ENCODE assay signal across 8 cellular contexts in genomic region chr15:70258369-70259029, GRCh38.
A peak's percentile ranks its signal among the peaks of the same experiment; 100 is the strongest.
DNase-seq lines count a peak whose midpoint lies in the region; ATAC-seq and TF ChIP-seq lines count a peak whose summit lies in the region.

No MANE protein-coding gene starts in this region.

- H3K36me3 ChIP-seq in BLaER1 = no peaks in the 10 kb centered on the region
- no peaks in the 10 kb centered on the region for H3K36me3 ChIP-seq in mesendoderm (ENCODE audit: control insufficient read depth, insufficient read depth, low read length)

- H3K56ac ChIP-seq in mesendoderm (ENCODE audit: low read length) = no peak overlapping the region

- peak overlapping the region; percentile 88 for H3K27ac Mint-ChIP-seq in activated CD4-positive, alpha-beta T cell treated with anti-CD3 and anti-CD28 coated beads, Interleukin-2, amount 10 ng/mL, durations not matched to agents 7 days and 5 days
- no peak overlapping the region for H3K27ac Mint-ChIP-seq in glutamatergic neuron (ENCODE audit: unreplicated experiment)

- H3K18ac ChIP-seq in mesendoderm (ENCODE audit: low read length) = no peak overlapping the region

- H3K27me3 ChIP-seq in BLaER1 (no peaks in the 10 kb centered on the region; the same call in 1 of the 2 replicates), mesendoderm (ENCODE audit: insufficient read depth, low read length, poor library complexity) (no peaks in the 10 kb centered on the region)

- peak; percentile 50 for ATAC-seq in HG02981 (IDR thresholded peaks at IDR 0.05; ENCODE audit: unreplicated experiment)

- peak overlapping the region; percentile 35; the same call in 1 of the 2 replicates for H3K9ac ChIP-seq in BLaER1
- no peak overlapping the region for H3K9ac ChIP-seq in mesendoderm (ENCODE audit: low read length)

- peak overlapping the region; percentile 50; the same call in 1 of the 2 replicates for H3K27ac ChIP-seq in BLaER1
- H3K27ac ChIP-seq in mesendoderm (ENCODE audit: low read depth, low read length) = no peak overlapping the region

- peak overlapping the region; percentile 35 for H3K4me3 Mint-ChIP-seq in activated CD4-positive, alpha-beta T cell treated with anti-CD3 and anti-CD28 coated beads, Interleukin-2, amount 10 ng/mL, durations not matched to agents 7 days and 5 days
- no peak overlapping the region for H3K4me3 Mint-ChIP-seq in glutamatergic neuron (ENCODE audit: unreplicated experiment)

- H3K4me1 ChIP-seq in BLaER1 = peaks cover 37% of the 10 kb centered on the region
- peaks cover 2% of the 10 kb centered on the region for H3K4me1 ChIP-seq in mesendoderm (ENCODE audit: control insufficient read depth, low read depth, low read length)

- H3K4me2 ChIP-seq in BLaER1 (peak overlapping the region; percentile 90), mesendoderm (ENCODE audit: low read length) (no peak overlapping the region)

- CTCF ChIA-PET in activated CD4-positive, alpha-beta T cell treated with anti-CD3 and anti-CD28 coated beads, Interleukin-2, amount 10 ng/mL, durations not matched to agents 7 days and 5 days (lab: Charles Lee) = interaction anchor here (1.1 to 1.7 kb wide), 5 partner anchors 12 to 208 kb away, joined by 3 to 5 read pairs (median 4); no protein-coding TSS in a partner anchor

- H2AK5ac ChIP-seq in mesendoderm (ENCODE audit: low read length) = no peak overlapping the region

- H3K4me3 ChIP-seq in BLaER1 (no peak overlapping the region), fibroblast of mammary gland (ENCODE audit: control insufficient read depth, low read depth, low read length) (no peak overlapping the region), mesendoderm (ENCODE audit: low read length) (no peak overlapping the region)

- peaks cover 3% of the 10 kb centered on the region; the same call in 1 of the 2 replicates for H4K20me1 ChIP-seq in BLaER1

- H3K23ac ChIP-seq in mesendoderm (ENCODE audit: low read length) = no peak overlapping the region

- H2BK15ac ChIP-seq in mesendoderm (replicated peaks; ENCODE audit: low read depth) = no peak overlapping the region

- no CpG with 5 or more reads among the region's 17 CpGs for WGBS in mesendoderm (ENCODE audit: extremely low coverage, insufficient coverage, low lambda C conversion rate)

- no peak overlapping the region for H2BK120ac ChIP-seq in mesendoderm (ENCODE audit: low read depth, low read length)

- H4K5ac ChIP-seq in mesendoderm (ENCODE audit: low read length) = no peak overlapping the region

- H3K36me3 Mint-ChIP-seq in activated CD4-positive, alpha-beta T cell treated with anti-CD3 and anti-CD28 coated beads, Interleukin-2, amount 10 ng/mL, durations not matched to agents 7 days and 5 days (ENCODE audit: low read depth) = no peaks in the 10 kb centered on the region
- peaks cover 7% of the 10 kb centered on the region for H3K36me3 Mint-ChIP-seq in glutamatergic neuron (ENCODE audit: unreplicated experiment)

- no peak overlapping the region for H4K8ac ChIP-seq in mesendoderm (ENCODE audit: low read depth, low read length)

- peak; percentile 75 for DNase-seq in activated CD4-positive, alpha-beta T cell treated with anti-CD3 and anti-CD28 coated beads, Interleukin-2, amount 10 ng/mL, durations not matched to agents 7 days and 5 days
- peak; percentile 31 for DNase-seq in fibroblast of mammary gland (ENCODE audit: low read depth)
- DNase-seq in stimulated activated CD8-positive, alpha-beta memory T cell treated with anti-CD3 and anti-CD28 coated beads, Interleukin-12 subunit alpha, Interleukin-12 subunit beta, amount 100 ng/mL, for 1 hour (ENCODE audit: low read depth) = peak; percentile 30
- DNase-seq in glutamatergic neuron = no peak
- no peak for DNase-seq in mesendoderm
- no peak for DNase-seq in NCI-H146 (lab: John Stamatoyannopoulos, UW)

- H3K9me3 ChIP-seq in BLaER1 = 0 out of 2 replicates have a peak, but pooled peaks cover 3% of the 10 kb centered on the region

- H3K4ac ChIP-seq in mesendoderm (ENCODE audit: low read depth, low read length) = no peak overlapping the region

- H3K9me3 Mint-ChIP-seq in activated CD4-positive, alpha-beta T cell treated with anti-CD3 and anti-CD28 coated beads, Interleukin-2, amount 10 ng/mL, durations not matched to agents 7 days and 5 days = no peaks in the 10 kb centered on the region
- H3K9me3 Mint-ChIP-seq in glutamatergic neuron (ENCODE audit: unreplicated experiment) = no peaks in the 10 kb centered on the region

- no peaks in the 10 kb centered on the region for H3K79me1 ChIP-seq in mesendoderm (ENCODE audit: low read length)

- POLR2A ChIA-PET in activated CD4-positive, alpha-beta T cell treated with anti-CD3 and anti-CD28 coated beads, Interleukin-2, amount 10 ng/mL, durations not matched to agents 7 days and 5 days (lab: Charles Lee) = interaction anchor here (0.6 kb wide), 1 partner anchor 276 kb away, joined by 3 read pairs; no protein-coding TSS in a partner anchor

- peaks cover 13% of the 10 kb centered on the region for H3K27me3 Mint-ChIP-seq in activated CD4-positive, alpha-beta T cell treated with anti-CD3 and anti-CD28 coated beads, Interleukin-2, amount 10 ng/mL, durations not matched to agents 7 days and 5 days
- peaks cover 8% of the 10 kb centered on the region for H3K27me3 Mint-ChIP-seq in glutamatergic neuron (ENCODE audit: unreplicated experiment)

- H3K79me2 ChIP-seq in mesendoderm (ENCODE audit: control insufficient read depth, insufficient read depth, low read length) = no peaks in the 10 kb centered on the region

- TF ChIP-seq CTCF in fibroblast of mammary gland (conservative IDR thresholded peaks at IDR 0.05; ENCODE audit: control insufficient read depth, insufficient read depth, low read depth, low read length) (no peak), glutamatergic neuron (IDR thresholded peaks at IDR 0.05; ENCODE audit: partially characterized antibody, unreplicated experiment) (no peak)

- H3K4me1 Mint-ChIP-seq in activated CD4-positive, alpha-beta T cell treated with anti-CD3 and anti-CD28 coated beads, Interleukin-2, amount 10 ng/mL, durations not matched to agents 7 days and 5 days = peaks cover 50% of the 10 kb centered on the region
- peaks cover 26% of the 10 kb centered on the region for H3K4me1 Mint-ChIP-seq in glutamatergic neuron (ENCODE audit: low read depth, unreplicated experiment)

- H2BK5ac ChIP-seq in mesendoderm (ENCODE audit: low read length) = no peak overlapping the region

Comparison
In these comparisons a context has a peak if more than half of its experiments do, and no peak if none do; other contexts are left out.
1. DNase-seq: peak in activated CD4-positive, alpha-beta T cell treated with anti-CD3 and anti-CD28 coated beads, Interleukin-2, amount 10 ng/mL, durations not matched to agents 7 days and 5 days (single experiment), fibroblast of mammary gland (single experiment) and stimulated activated CD8-positive, alpha-beta memory T cell treated with anti-CD3 and anti-CD28 coated beads, Interleukin-12 subunit alpha, Interleukin-12 subunit beta, amount 100 ng/mL, for 1 hour (single experiment); none in glutamatergic neuron (single experiment), mesendoderm (single experiment) and NCI-H146 (single experiment).